1 cellular context compared by ENCODE assay signal in the genomic region with DNA sequence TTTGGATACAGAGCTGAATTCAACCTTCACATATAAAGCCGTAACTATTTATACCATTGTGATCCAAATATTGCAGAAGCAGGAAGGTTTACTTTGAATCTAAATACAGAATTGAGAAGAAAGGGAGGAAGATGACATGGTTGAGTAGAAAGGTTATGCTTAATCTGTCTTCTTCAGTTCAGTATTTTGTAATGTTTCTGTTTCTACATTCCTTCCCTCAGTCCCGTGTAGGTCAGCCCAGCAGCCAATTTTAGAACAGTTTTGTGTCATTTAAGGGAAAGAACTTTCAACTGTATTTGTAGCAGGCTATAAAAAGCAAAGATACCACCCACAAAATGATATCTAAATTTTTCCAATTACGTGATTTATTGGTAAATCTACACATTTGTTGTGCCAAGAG.
A peak's percentile ranks its signal among the peaks of the same experiment; 100 is the strongest.
TF ChIP-seq lines count a peak whose summit lies in the region.

No MANE protein-coding gene starts in this region.

TF ChIP-seq in K562, 482 proteins besides CTCF, POLR2A, EP300 and RAD21 (continued from another document):
- peak; percentile 88 for TF ChIP-seq POLR2AphosphoS2 (IDR thresholded peaks at IDR 0.05; ENCODE audit: low read length)
- TF ChIP-seq ZNF766 (CRISPR knock-in tag; conservative IDR thresholded peaks at IDR 0.05): no peak
- 0 out of 2 replicates have a peak, but pooled peaks have one; percentile 12 for TF ChIP-seq PML (IDR thresholded peaks at IDR 0.05; ENCODE audit: low read length)
- no peak for TF ChIP-seq KLF16 (IDR thresholded peaks at IDR 0.05)
- no peak for TF ChIP-seq TOE1 (IDR thresholded peaks at IDR 0.05; ENCODE audit: borderline replicate concordance)
- TF ChIP-seq TOE1 (CRISPR knock-in tag; IDR thresholded peaks at IDR 0.05; ENCODE audit: borderline replicate concordance, low read depth): no peak
- TF ChIP-seq RBM15 (IDR thresholded peaks at IDR 0.05; ENCODE audit: insufficient read depth, low read length): no peak
- TF ChIP-seq, protein P1, sequence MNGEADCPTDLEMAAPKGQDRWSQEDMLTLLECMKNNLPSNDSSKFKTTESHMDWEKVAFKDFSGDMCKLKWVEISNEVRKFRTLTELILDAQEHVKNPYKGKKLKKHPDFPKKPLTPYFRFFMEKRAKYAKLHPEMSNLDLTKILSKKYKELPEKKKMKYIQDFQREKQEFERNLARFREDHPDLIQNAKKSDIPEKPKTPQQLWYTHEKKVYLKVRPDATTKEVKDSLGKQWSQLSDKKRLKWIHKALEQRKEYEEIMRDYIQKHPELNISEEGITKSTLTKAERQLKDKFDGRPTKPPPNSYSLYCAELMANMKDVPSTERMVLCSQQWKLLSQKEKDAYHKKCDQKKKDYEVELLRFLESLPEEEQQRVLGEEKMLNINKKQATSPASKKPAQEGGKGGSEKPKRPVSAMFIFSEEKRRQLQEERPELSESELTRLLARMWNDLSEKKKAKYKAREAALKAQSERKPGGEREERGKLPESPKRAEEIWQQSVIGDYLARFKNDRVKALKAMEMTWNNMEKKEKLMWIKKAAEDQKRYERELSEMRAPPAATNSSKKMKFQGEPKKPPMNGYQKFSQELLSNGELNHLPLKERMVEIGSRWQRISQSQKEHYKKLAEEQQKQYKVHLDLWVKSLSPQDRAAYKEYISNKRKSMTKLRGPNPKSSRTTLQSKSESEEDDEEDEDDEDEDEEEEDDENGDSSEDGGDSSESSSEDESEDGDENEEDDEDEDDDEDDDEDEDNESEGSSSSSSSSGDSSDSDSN (IDR thresholded peaks at IDR 0.05; ENCODE audit: borderline replicate concordance in 1 of 2, low read depth in 2 of 2, low read length in 2 of 2): no peak
- TF ChIP-seq CBX1 (IDR thresholded peaks at IDR 0.05; ENCODE audit: low read depth): no peak
- TF ChIP-seq FOXJ2 (tag; IDR thresholded peaks at IDR 0.05): no peak
- TF ChIP-seq ZNF239 (CRISPR knock-in tag; IDR thresholded peaks at IDR 0.05): no peak
- TF ChIP-seq NELFE (IDR thresholded peaks at IDR 0.05; ENCODE audit: insufficient read depth, insufficient read length): no peak
- no peak for TF ChIP-seq DNMT1 (IDR thresholded peaks at IDR 0.05)
- TF ChIP-seq RBFOX2 (IDR thresholded peaks at IDR 0.05; ENCODE audit: low read depth, low read length): 0 out of 2 replicates have a peak, but pooled peaks have one; percentile 25
- TF ChIP-seq ZNF57 (CRISPR knock-in tag; IDR thresholded peaks at IDR 0.05): no peak
- TF ChIP-seq DPF2 (IDR thresholded peaks at IDR 0.05): no peak
- TF ChIP-seq NR2F6 (CRISPR knock-in tag; IDR thresholded peaks at IDR 0.05): no peak
- TF ChIP-seq RFX7 (CRISPR knock-in tag; IDR thresholded peaks at IDR 0.05): no peak
- no peak for TF ChIP-seq PYGO2 (tag; IDR thresholded peaks at IDR 0.05)
- peak; percentile 81 for TF ChIP-seq RBM22 (IDR thresholded peaks at IDR 0.05; ENCODE audit: low read depth, low read length, poor library complexity, severe bottlenecking)
- peak; percentile 33; the same call in 1 of the 2 replicates for TF ChIP-seq POLR2G (IDR thresholded peaks at IDR 0.05; ENCODE audit: low read depth, low read length)
TF ChIP-seq in K562: peak in this region for 6.
